8 cellular contexts compared by ENCODE assay signal in genomic region chr12:95790025-95790911, GRCh38. TPM values are rescaled to one million over a fixed set of nuclear protein-coding genes. Genes with fewer than 3 reads are reported as not detected.
DNase-seq lines count a peak whose midpoint lies in the region; ATAC-seq and TF ChIP-seq lines count a peak whose summit lies in the region.

Gene NTN4 (minus strand): TSS chr12:95790764. CDS start chr12:95790309, 455 bp downstream.

- H3K27ac Mint-ChIP-seq in osteocyte (ENCODE audit: unreplicated experiment), result peak within 1 kb of the TSS; percentile 98

- intact Hi-C loops in A673 (cut with micrococcal nuclease; ENCODE audit: unreplicated experiment), result no loop called here

- peaks cover 16% of the 10 kb centered on the region for H3K27me3 ChIP-seq in A673 (replicated peaks; ENCODE audit: insufficient read depth, low read depth, low read length, poor library complexity)

- H3K4me3 Mint-ChIP-seq in osteocyte (ENCODE audit: unreplicated experiment), result peak within 1 kb of the TSS; percentile 92

- H3K4me1 ChIP-seq in A673 (ENCODE audit: insufficient read depth, low read length, poor library complexity, severe bottlenecking), result peaks cover 5% of the 10 kb centered on the region

- H3K9me3 ChIP-seq in A673 (ENCODE audit: low read depth, low read length, poor library complexity, severe bottlenecking), result no peaks in the 10 kb centered on the region

- H3K9me3 Mint-ChIP-seq in osteocyte (ENCODE audit: unreplicated experiment), result no peaks in the 10 kb centered on the region

- no peaks in the 10 kb centered on the region for H3K27me3 Mint-ChIP-seq in osteocyte (ENCODE audit: unreplicated experiment)

- TF ChIP-seq CTCF in A673 (conservative IDR thresholded peaks at IDR 0.05; ENCODE audit: low read depth, low read length) (no peak), osteocyte (IDR thresholded peaks at IDR 0.05) (no peak)

- H3K36me3 ChIP-seq in A673 (ENCODE audit: insufficient read depth, low read length, poor library complexity, severe bottlenecking), result peaks cover 4% of the 10 kb centered on the region

- POLR2A ChIA-PET in A673 (lab: Charles Lee; ENCODE audit: low non-redundant PET), result no interaction called here

- CTCF ChIA-PET in A673 (lab: Charles Lee), result no interaction called here

- peak; percentile 15 for DNase-seq in A673 (ENCODE audit: low spot score)
- DNase-seq in NCI-H1105 treated with DMSO at 0.1 percent for 48 hours (lab: John Stamatoyannopoulos, UW), result peak; percentile 34
- peak; percentile 21 for DNase-seq in activated naive CD4-positive, alpha-beta T cell treated with Interleukin-2 at 50 U/mL for 16 hours
- peak; percentile 49 for DNase-seq in glomerular visceral epithelial cell (ENCODE audit: extremely low spot score)
- peak; percentile 88 for DNase-seq in osteocyte (ENCODE audit: extremely low spot score, unreplicated experiment)
- no peak for DNase-seq in effector CD8-positive, alpha-beta T cell (lab: John Stamatoyannopoulos, UW)

- peaks cover 66% of the 10 kb centered on the region for H3K4me1 Mint-ChIP-seq in osteocyte (ENCODE audit: unreplicated experiment)

- ATAC-seq in GM18867 (IDR thresholded peaks at IDR 0.05; ENCODE audit: unreplicated experiment) (peak; percentile 40), HG03460 (IDR thresholded peaks at IDR 0.05; ENCODE audit: unreplicated experiment) (no peak)

- peaks cover 42% of the 10 kb centered on the region for H3K36me3 Mint-ChIP-seq in osteocyte (ENCODE audit: unreplicated experiment)

- no TSS peak for BruUV-seq in A673 (replicated peaks; lab: Mats Ljungman, UMichigan)

- peak within 1 kb of the TSS; percentile 54 for H3K4me3 ChIP-seq in A673 (ENCODE audit: low read depth, low read length, poor library complexity, severe bottlenecking)

- H3K27ac ChIP-seq in A673 (ENCODE audit: low read depth, low read length, poor library complexity, severe bottlenecking), result no peak within 1 kb of the TSS

RNA-seq across cellular contexts. Expression of gene NTN4, which starts in this region (rescaled TPM):
- 9.6 and 11.7 TPM in 2 replicates for total RNA-seq in A673 (2021)
- total RNA-seq in osteocyte, result 654 and 670 TPM in 2 replicates

Comparison
In these comparisons a context has a peak if more than half of its experiments do, and no peak if none do; other contexts are left out.
1. RNA of gene NTN4 (total RNA-seq): 654 to 670 TPM in osteocyte; 9.6 to 11.7 TPM in A673; every median in the first group is over 10 times any median in the second.